ENCODE assay signal across 9 cellular contexts in genomic region chr6:44041461-44042260, GRCh38.
A peak's percentile ranks its signal among the peaks of the same experiment; 100 is the strongest.
DNase-seq lines count a peak whose midpoint lies in the region; TF ChIP-seq lines count a peak whose summit lies in the region.
"Had no signal": no experiment of that assay in that cellular context is flagged by ENCODE, and none has a peak within 500 bp of the region (broad histone marks: within the 10 kb centered on the region; RNA-seq: fewer than 3 reads in every experiment).

No MANE protein-coding gene starts in this region.

- no peaks in the 10 kb centered on the region for H3K27me3 ChIP-seq in SJCRH30

- H3K27ac ChIP-seq in SJCRH30: peak overlapping the region; percentile 24; the same call in 1 of the 2 replicates

- peaks cover 28% of the 10 kb centered on the region for H3K4me1 ChIP-seq in SJCRH30

- DNase-seq in H4 (ENCODE audit: low spot score) (peak; percentile 96), SJCRH30 (peak; percentile 61 to 65), fibroblast of peridontal ligament (ENCODE audit: extremely low read depth) (peak; percentile 95), putamen (ENCODE audit: low spot score) (peak; percentile 85), T-helper 9 cell (no peak), NCI-H446 (lab: John Stamatoyannopoulos, UW) (no peak), GM13976 (ENCODE audit: low spot score) (no peak), DMS 273 (lab: John Stamatoyannopoulos, UW; ENCODE audit: unreplicated experiment) (no peak)
- DNase-seq: activated CD4-positive, alpha-beta T cell treated with anti-CD3 and anti-CD28 coated beads for 1 hour had no signal

- H3K36me3 ChIP-seq in SJCRH30: no peaks in the 10 kb centered on the region

- H3K9me3 ChIP-seq in SJCRH30 (replicated peaks): no peaks in the 10 kb centered on the region

- H3K4me3 ChIP-seq in SJCRH30: no peak overlapping the region

- in situ Hi-C loops in GM13976 (cut with MboI; ENCODE audit: low sequenced_read_pairs, unreplicated experiment): no loop called here

- TF ChIP-seq CTCF in GM13976 (IDR thresholded peaks at IDR 0.05; ENCODE audit: borderline replicate concordance, control extremely low read depth, extremely low read depth, insufficient read depth, missing control alignments): no peak

Comparison
In these comparisons a context has a peak if more than half of its experiments do, and no peak if none do; other contexts are left out.
1. DNase-seq: peak in H4 (single experiment), SJCRH30 (2 of 2), fibroblast of peridontal ligament (single experiment) and putamen (single experiment); none in T-helper 9 cell (single experiment), NCI-H446 (0 of 2), GM13976 (single experiment) and DMS 273 (single experiment).